In the genomic region with DNA sequence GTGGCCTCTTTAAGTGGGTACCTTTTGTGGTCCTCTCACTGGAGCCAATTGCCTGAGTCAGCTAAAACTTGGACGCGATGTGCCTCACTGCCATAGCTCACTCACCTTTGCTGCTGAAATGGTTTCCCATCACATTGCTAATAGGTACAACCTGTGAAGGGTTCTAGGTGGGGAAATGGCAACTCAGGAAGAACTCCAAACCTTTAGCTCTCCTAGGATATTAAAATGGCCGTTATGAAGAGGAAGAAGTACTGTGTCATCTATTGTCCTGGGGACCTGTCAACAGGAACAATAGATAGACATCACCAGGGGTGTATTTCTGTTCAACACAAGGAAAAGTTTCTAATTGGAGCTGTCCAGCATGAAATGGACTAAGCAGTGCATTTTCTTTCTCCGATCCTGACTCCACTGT, we compare ENCODE assay signal across 9 cellular contexts. TPM values are rescaled to one million over a fixed set of nuclear protein-coding genes. Genes with fewer than 3 reads are reported as not detected.
DNase-seq lines count a peak whose midpoint lies in the region; ATAC-seq and TF ChIP-seq lines count a peak whose summit lies in the region.
"Had no signal": no experiment of that assay in that cellular context is flagged by ENCODE, and none has a peak within 500 bp of the region (broad histone marks: within the 10 kb centered on the region; RNA-seq: fewer than 3 reads in every experiment).

No MANE protein-coding gene starts in this region.

- no peak for DNase-seq in Peyer's patch
- no peak for DNase-seq in esophagus squamous epithelium (lab: John Stamatoyannopoulos, UW)
- DNase-seq in ovary: no peak
- no peak for DNase-seq in GDM1 (lab: John Stamatoyannopoulos, UW)
- DNase-seq in NCI-H146 (lab: John Stamatoyannopoulos, UW): no peak
- DNase-seq in PC-3: no peak
- no peak for DNase-seq in stimulated activated CD4-positive, alpha-beta T cell treated with anti-CD3 and anti-CD28 coated beads, Interleukin-2, amount 100 ng/mL, for 48 hours
- DNase-seq: testis had no signal

- H3K4me1 ChIP-seq in DOHH2 (ENCODE audit: control insufficient read depth, low read length) (peaks cover 48% of the 10 kb centered on the region), Peyer's patch (peaks cover 0 to 25% (median 9%) of the 10 kb centered on the region in 4 donors), esophagus squamous epithelium (peaks cover 29 to 53% (median 38%) of the 10 kb centered on the region in 3 donors), ovary (ENCODE audit: insufficient read depth) (peaks cover 1% of the 10 kb centered on the region), PC-3 (ENCODE audit: insufficient read depth, low read length) (peaks cover 10% of the 10 kb centered on the region)

- H3K9me3 ChIP-seq in DOHH2 (ENCODE audit: control insufficient read depth, insufficient read depth, low read length): no peaks in the 10 kb centered on the region
- no peaks in the 10 kb centered on the region for H3K9me3 ChIP-seq in Peyer's patch
- no peaks in the 10 kb centered on the region for H3K9me3 ChIP-seq in esophagus squamous epithelium
- no peaks in the 10 kb centered on the region for H3K9me3 ChIP-seq in ovary
- H3K9me3 ChIP-seq in PC-3 (ENCODE audit: low read length): no peaks in the 10 kb centered on the region
- H3K9me3 ChIP-seq: testis had no signal

- H3K9me2 ChIP-seq in DOHH2 (replicated peaks; ENCODE audit: control insufficient read depth, low read length) (no peaks in the 10 kb centered on the region), PC-3 (replicated peaks; ENCODE audit: low read length) (no peaks in the 10 kb centered on the region)

- H3K4me2 ChIP-seq in DOHH2 (ENCODE audit: low read length) (peak overlapping the region; percentile 88), PC-3 (ENCODE audit: low read length) (no peak overlapping the region)

- ATAC-seq in PC-3: no peak

- POLR2A ChIA-PET in PC-3 (lab: Charles Lee; ENCODE audit: unreplicated experiment): interaction anchor here (0.6 kb wide), 1 partner anchor 58 kb away, joined by 3 read pairs; no protein-coding TSS in a partner anchor

- TF ChIP-seq CTCF in DOHH2 (IDR thresholded peaks at IDR 0.05; ENCODE audit: low read depth, low read length, poor library complexity, severe bottlenecking) (no peak), Peyer's patch (IDR thresholded peaks at IDR 0.05) (no peak), esophagus squamous epithelium (IDR thresholded peaks at IDR 0.05) (no peak), ovary (IDR thresholded peaks at IDR 0.05) (no peak), PC-3 (conservative IDR thresholded peaks at IDR 0.05; ENCODE audit: low read depth, low read length) (no peak)

- H3K4me3 ChIP-seq in DOHH2 (ENCODE audit: low read length): peak overlapping the region; percentile 100
- peak overlapping the region in 3 of 4 donors; percentile 79 to 96 (median 81) for H3K4me3 ChIP-seq in Peyer's patch
- H3K4me3 ChIP-seq in esophagus squamous epithelium: peak overlapping the region; percentile 75 to 91 (median 82)
- H3K4me3 ChIP-seq in ovary: peak overlapping the region; percentile 72
- no peak overlapping the region for H3K4me3 ChIP-seq in PC-3 (ENCODE audit: low read length)

- 62 to 73% methylated on average over 4 of the region's 4 CpGs for WGBS in esophagus squamous epithelium, 2 donors
- 71 to 80% (median 76%) methylated on average over 4 of the region's 4 CpGs for WGBS in ovary, 3 donors

- TF ChIP-seq EP300 in ovary (IDR thresholded peaks at IDR 0.05): no peak

- CTCF ChIA-PET in PC-3 (lab: Charles Lee): interaction anchor here (0.7 kb wide), 1 partner anchor 32 kb away, joined by 3 read pairs; no protein-coding TSS in a partner anchor

- no peak overlapping the region for H2AFZ ChIP-seq in PC-3 (ENCODE audit: low read length)

- BruUV-seq in PC-3 (replicated peaks; lab: Mats Ljungman, UMichigan): no TSS peak

- TF ChIP-seq POLR2A in Peyer's patch (IDR thresholded peaks at IDR 0.05) (no peak), esophagus squamous epithelium (IDR thresholded peaks at IDR 0.05) (no peak), ovary (IDR thresholded peaks at IDR 0.05) (no peak)

- intact Hi-C loops in esophagus squamous epithelium (cut with DNase I): no loop called here
- intact Hi-C loops in ovary (cut with DNase I): loop anchor here in 1 of 4 donors (10.0 kb wide), 2 partner anchors 68 to 152 kb away; partner anchors contain the start of genes BUD31 and PDAP1
- intact Hi-C loops in PC-3 (cut with micrococcal nuclease): no loop called here

- H3F3A ChIP-seq in DOHH2 (ENCODE audit: control insufficient read depth, insufficient read depth) (peaks cover 28% of the 10 kb centered on the region), PC-3 (ENCODE audit: low read length, unreplicated experiment) (no peaks in the 10 kb centered on the region)

- H3K27me3 ChIP-seq in DOHH2 (ENCODE audit: control insufficient read depth, low read length): no peaks in the 10 kb centered on the region
- no peaks in the 10 kb centered on the region for H3K27me3 ChIP-seq in Peyer's patch
- no peaks in the 10 kb centered on the region for H3K27me3 ChIP-seq in esophagus squamous epithelium
- no peaks in the 10 kb centered on the region for H3K27me3 ChIP-seq in ovary
- no peaks in the 10 kb centered on the region for H3K27me3 ChIP-seq in PC-3 (ENCODE audit: low read length)
- H3K27me3 ChIP-seq: testis had no signal

- peaks cover 84% of the 10 kb centered on the region for H3K36me3 ChIP-seq in DOHH2 (ENCODE audit: control insufficient read depth, low read length)
- H3K36me3 ChIP-seq in Peyer's patch: peaks cover 0 to 19% (median 0%) of the 10 kb centered on the region in 3 donors
- H3K36me3 ChIP-seq in esophagus squamous epithelium: peaks cover 0 to 44% (median 5%) of the 10 kb centered on the region in 3 donors
- H3K36me3 ChIP-seq in ovary: no peaks in the 10 kb centered on the region
- no peaks in the 10 kb centered on the region for H3K36me3 ChIP-seq in PC-3 (ENCODE audit: low read depth, low read length)

- peaks cover 29% of the 10 kb centered on the region; the same call in 1 of the 2 replicates for H4K20me1 ChIP-seq in DOHH2 (ENCODE audit: control insufficient read depth, insufficient read depth, low read depth, low read length)
- no peaks in the 10 kb centered on the region for H4K20me1 ChIP-seq in PC-3 (ENCODE audit: low read length)

- H3K79me2 ChIP-seq in DOHH2 (ENCODE audit: control insufficient read depth, low read length) (peaks cover 92% of the 10 kb centered on the region), PC-3 (ENCODE audit: low read length) (no peaks in the 10 kb centered on the region)

- H3K9ac ChIP-seq in PC-3 (ENCODE audit: low read length): no peak overlapping the region

- peak overlapping the region; percentile 89 for H3K27ac ChIP-seq in DOHH2 (ENCODE audit: low read depth, low read length)
- H3K27ac ChIP-seq in Peyer's patch: peak overlapping the region; percentile 90 to 98 (median 96)
- peak overlapping the region; percentile 96 to 99 (median 98) for H3K27ac ChIP-seq in esophagus squamous epithelium
- H3K27ac ChIP-seq in ovary: no peak overlapping the region
- H3K27ac ChIP-seq in PC-3 (ENCODE audit: low read length): no peak overlapping the region

RNA-seq across cellular contexts. Expression of gene ZNF655, which starts 1.2 kb away (rescaled TPM):
- total RNA-seq in Peyer's patch (100 to 1,000 TPM; 111 to 169 (median 139) TPM), esophagus squamous epithelium (100 to 1,000 TPM in 3 of 4 donors, 10 to 100 TPM in 1; 78.6 to 167 (median 107) TPM), ovary (10 to 100 TPM; 48.7 to 68.5 (median 62.4) TPM), PC-3 (2014; rRNA removed) (not detected in 2 replicates)
- 10 to 100 TPM; 33.0 to 44.6 TPM for polyA plus RNA-seq in ovary

RNA-seq across cellular contexts. Expression of gene FAM200A, which starts 5.3 kb away (rescaled TPM):
- total RNA-seq in Peyer's patch (1 to 10 TPM; 2.2 to 4.2 (median 2.6) TPM), esophagus squamous epithelium (1 to 10 TPM; 1.9 to 5.6 (median 5.1) TPM), ovary (10 to 100 TPM in 2 of 7 donors, 1 to 10 TPM in 5; 6.4 to 13.5 (median 9.0) TPM), PC-3 (2014; rRNA removed) (2.2 and 3.8 TPM in 2 replicates)
- polyA plus RNA-seq in ovary: 1 to 10 TPM; 7.5 to 8.9 TPM

RNA-seq across cellular contexts. Expression of gene TMEM225B, which starts 40.9 kb away (rescaled TPM):
- total RNA-seq in Peyer's patch (not detected), esophagus squamous epithelium (under 1 TPM in 2 of 4 donors, not detected in 2; 0.23 to 0.57 TPM), ovary (1 to 10 TPM in 4 of 7 donors, under 1 TPM in 3; 0.25 to 3.5 (median 1.2) TPM), PC-3 (2014; rRNA removed) (not detected in 2 replicates)
- 1 to 10 TPM in 1 of 2 donors, under 1 TPM in 1; 0.84 to 1.7 TPM for polyA plus RNA-seq in ovary

RNA-seq across cellular contexts. Expression of gene ZKSCAN5, which starts 52.7 kb away (rescaled TPM):
- 10 to 100 TPM in 2 of 4 donors, 1 to 10 TPM in 2; 7.2 to 20.6 (median 11.7) TPM for total RNA-seq in Peyer's patch
- total RNA-seq in esophagus squamous epithelium: 1 to 10 TPM; 3.2 to 7.1 (median 5.1) TPM
- 10 to 100 TPM in 1 of 7 donors, 1 to 10 TPM in 6; 5.4 to 12.1 (median 8.6) TPM for total RNA-seq in ovary
- polyA plus RNA-seq in ovary: 10 to 100 TPM in 1 of 2 donors, 1 to 10 TPM in 1; 5.2 to 10.5 TPM
- 8.6 and 9.9 TPM in 2 replicates for total RNA-seq in PC-3 (2014; rRNA removed)

RNA-seq across cellular contexts. Expression of gene ZNF394, which starts 57.1 kb away (rescaled TPM):
- 10 to 100 TPM; 37.3 to 71.8 (median 58.0) TPM for total RNA-seq in Peyer's patch
- total RNA-seq in esophagus squamous epithelium: 10 to 100 TPM; 22.5 to 41.2 (median 23.1) TPM
- total RNA-seq in ovary: 10 to 100 TPM; 29.5 to 43.8 (median 36.7) TPM
- 10 to 100 TPM; 19.2 to 23.1 TPM for polyA plus RNA-seq in ovary
- 17.7 and 19.4 TPM in 2 replicates for total RNA-seq in PC-3 (2014; rRNA removed)

Comparison
In these comparisons a context has a peak if more than half of its experiments do, and no peak if none do; other contexts are left out.
1. H3K27ac ChIP-seq: peak in DOHH2 (single experiment), Peyer's patch (4 of 4) and esophagus squamous epithelium (4 of 4); none in ovary (0 of 2) and PC-3 (single experiment).
2. RNA of gene ZNF655, which starts 1.2 kb away (total RNA-seq): 111 to 169 TPM in Peyer's patch, 78.6 to 167 TPM in esophagus squamous epithelium and 48.7 to 68.5 TPM in ovary; not detected in PC-3; every median in the first group is over 10 times any median in the second.